ENCODE assay signal across 14 cellular contexts in the genomic region with DNA sequence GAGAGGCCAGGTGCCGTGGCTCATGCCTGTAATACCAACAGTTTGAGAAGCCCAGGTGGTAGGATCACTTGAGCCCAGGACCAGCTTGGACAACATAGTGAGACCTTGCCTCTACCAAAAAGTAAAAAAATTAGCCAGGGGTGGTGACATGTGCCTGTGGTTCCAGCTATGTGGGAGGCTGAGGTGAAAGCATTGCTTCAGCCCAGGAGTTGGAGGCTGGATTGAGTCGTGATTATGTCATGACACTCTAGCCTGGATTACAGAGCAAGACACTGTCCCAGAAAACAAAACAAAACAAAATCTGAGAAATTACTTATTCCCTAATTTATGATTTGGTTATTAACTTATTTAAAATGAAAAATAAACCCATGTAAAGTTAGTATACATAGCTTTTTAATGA.
"Had no signal": no experiment of that assay in that cellular context is flagged by ENCODE, and none has a peak within 500 bp of the region (broad histone marks: within the 10 kb centered on the region; RNA-seq: fewer than 3 reads in every experiment).

No MANE protein-coding gene starts in this region.

- H3K4me3 Mint-ChIP-seq: activated naive CD4-positive, alpha-beta T cell treated with anti-CD3 and anti-CD28 coated beads, Interleukin-2, amount 50 U/mL, for 24 hours; memory B cell; natural killer cell; stimulated activated naive B cell treated with anti-CD40 and anti-IgM and Interleukin-4, amounts not matched to agents 10 μg/mL and 1 μg/mL and 100 μg/mL, for 72 hours; type B pancreatic cell had no signal

- H3K27me3 Mint-ChIP-seq: activated naive CD4-positive, alpha-beta T cell treated with anti-CD3 and anti-CD28 coated beads, Interleukin-2, amount 50 U/mL, for 24 hours; stimulated activated naive B cell treated with anti-CD40 and anti-IgM and Interleukin-4, amounts not matched to agents 10 μg/mL and 1 μg/mL and 100 μg/mL, for 72 hours; type B pancreatic cell had no signal

- DNase-seq: activated CD8-positive, alpha-beta memory T cell treated with anti-CD3 and anti-CD28 coated beads for 24 hours; activated T-cell treated with anti-CD3 and anti-CD28 coated beads for 4 hours; esophagus squamous epithelium; gastrocnemius medialis; islet precursor cell; left lung; natural killer cell; right cardiac atrium; stimulated activated naive B cell treated with anti-CD40 and anti-IgM and Interleukin-4, amounts not matched to agents 10 μg/mL and 1 μg/mL and 100 μg/mL, for 72 hours; substantia nigra had no signal

- H3K36me3 Mint-ChIP-seq: activated naive CD4-positive, alpha-beta T cell treated with anti-CD3 and anti-CD28 coated beads, Interleukin-2, amount 50 U/mL, for 24 hours; memory B cell; natural killer cell; stimulated activated naive B cell treated with anti-CD40 and anti-IgM and Interleukin-4, amounts not matched to agents 10 μg/mL and 1 μg/mL and 100 μg/mL, for 72 hours had no signal

- H3K9me3 Mint-ChIP-seq: activated naive CD4-positive, alpha-beta T cell treated with anti-CD3 and anti-CD28 coated beads, Interleukin-2, amount 50 U/mL, for 24 hours; memory B cell; natural killer cell; stimulated activated naive B cell treated with anti-CD40 and anti-IgM and Interleukin-4, amounts not matched to agents 10 μg/mL and 1 μg/mL and 100 μg/mL, for 72 hours; type B pancreatic cell had no signal

- H3K4me1 Mint-ChIP-seq: activated naive CD4-positive, alpha-beta T cell treated with anti-CD3 and anti-CD28 coated beads, Interleukin-2, amount 50 U/mL, for 24 hours; memory B cell; natural killer cell; stimulated activated naive B cell treated with anti-CD40 and anti-IgM and Interleukin-4, amounts not matched to agents 10 μg/mL and 1 μg/mL and 100 μg/mL, for 72 hours had no signal

- H3K27ac Mint-ChIP-seq: activated naive CD4-positive, alpha-beta T cell treated with anti-CD3 and anti-CD28 coated beads, Interleukin-2, amount 50 U/mL, for 24 hours; memory B cell; natural killer cell; stimulated activated naive B cell treated with anti-CD40 and anti-IgM and Interleukin-4, amounts not matched to agents 10 μg/mL and 1 μg/mL and 100 μg/mL, for 72 hours; type B pancreatic cell had no signal

- ATAC-seq: activated CD4-positive, CD25-positive, alpha-beta regulatory T cell treated with anti-CD3 and anti-CD28 coated beads, Interleukin-2, amount 50 U/mL, for 24 hours; gastrocnemius medialis; left lung; natural killer cell; right cardiac atrium; stimulated activated naive B cell treated with anti-CD40 and anti-IgM and Interleukin-4, amounts not matched to agents 10 μg/mL and 1 μg/mL and 100 μg/mL, for 72 hours had no signal
